20 cellular contexts compared by ENCODE assay signal in the genomic region with DNA sequence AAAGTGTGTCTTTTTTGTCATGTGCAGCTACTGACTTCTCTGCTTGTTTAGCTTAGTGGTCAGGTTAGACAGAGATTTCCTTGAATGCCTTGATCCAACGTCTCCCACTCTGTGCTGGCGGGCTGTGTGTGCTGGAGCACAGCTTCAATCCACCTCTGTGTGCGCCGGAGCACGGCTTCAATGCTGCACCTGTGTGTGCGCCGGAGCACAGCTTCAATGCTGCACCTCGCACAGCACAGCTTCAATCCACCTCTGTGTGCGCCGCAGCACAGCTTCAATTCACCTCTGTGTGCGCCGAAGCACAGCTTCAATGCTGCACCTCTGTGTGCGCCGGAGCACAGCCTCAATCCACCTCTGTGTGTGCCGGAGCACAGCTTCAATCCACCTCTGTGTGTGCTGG.
"Had no signal": no experiment of that assay in that cellular context is flagged by ENCODE, and none has a peak within 500 bp of the region (broad histone marks: within the 10 kb centered on the region; RNA-seq: fewer than 3 reads in every experiment).

No MANE protein-coding gene starts in this region.

- H3K27me3 ChIP-seq: gastrocnemius medialis, heart left ventricle, pancreas had no signal

- H3K36me3 ChIP-seq: gastrocnemius medialis, heart left ventricle, pancreas had no signal

- DNase-seq: activated CD4-positive, alpha-beta memory T cell treated with anti-CD3 and anti-CD28 coated beads, Interleukin-2, amount 10 ng/mL, durations not matched to agents 7 days and 5 days; activated CD4-positive, alpha-beta T cell treated with anti-CD3 and anti-CD28 coated beads for 4 hours; activated gamma-delta T cell treated with Interleukin-2 at 50 U/mL for 16 hours; activated naive CD8-positive, alpha-beta T cell treated with anti-CD3 and anti-CD28 coated beads, Interleukin-2, amount 10 ng/mL, durations not matched to agents 7 days and 5 days; activated T-cell treated with anti-CD3 and anti-CD28 coated beads, Interleukin-2, amount 50 U/mL, for 48 hours; anterior cingulate cortex; erythroblast; heart left ventricle; immature natural killer cell; left cardiac atrium; mammary epithelial cell; naive B cell; stimulated activated CD4-positive, alpha-beta T cell treated with anti-CD3 and anti-CD28 coated beads, Interleukin-15, amount 100 ng/mL, for 24 hours; stimulated activated CD4-positive, alpha-beta T cell treated with anti-CD3 and anti-CD28 coated beads, Interleukin-4, amount 100 ng/mL, for 24 hours; stimulated activated naive CD4-positive, alpha-beta T cell treated with Interleukin-2 at 50 U/mL for 16 hours; T-helper 1 cell had no signal

- H3K4me3 ChIP-seq: gastrocnemius medialis, heart left ventricle, pancreas had no signal

- ATAC-seq: gastrocnemius medialis, heart left ventricle, left cardiac atrium, pancreas, SK-N-SH treated with all-trans-retinoic acid at 6 μM for 48 hours had no signal

- H3K4me1 ChIP-seq: gastrocnemius medialis, pancreas had no signal

- H3K27ac ChIP-seq: gastrocnemius medialis, heart left ventricle, pancreas, VCaP had no signal

- H3K9me3 ChIP-seq: gastrocnemius medialis, heart left ventricle, pancreas had no signal
